Comparison of ENCODE assay signal across 24 cellular contexts in genomic region chr4:172369471-172369959, GRCh38.
DNase-seq lines count a peak whose midpoint lies in the region; ATAC-seq, FAIRE-seq and TF ChIP-seq lines count a peak whose summit lies in the region.
"Had no signal": no experiment of that assay in that cellular context is flagged by ENCODE, and none has a peak within 500 bp of the region (broad histone marks: within the 10 kb centered on the region; RNA-seq: fewer than 3 reads in every experiment).

No MANE protein-coding gene starts in this region.

- DNase-seq in right cardiac atrium (peak in 2 of 3 donors; percentile 42 to 45), Right ventricle myocardium superior (no peak), kidney (peak; percentile 75), upper lobe of right lung (no peak), esophagus muscularis mucosa (ENCODE audit: extremely low spot score) (no peak)
- DNase-seq in activated effector memory CD4-positive, alpha-beta T cell treated with Interleukin-2 at 50 U/mL for 16 hours = no peak
- no peak for DNase-seq in activated naive CD8-positive, alpha-beta T cell treated with anti-CD3 and anti-CD28 coated beads for 36 hours
- DNase-seq: 8988T; ACHN; AML-193; C1 segment of cervical spinal cord; Calu3; CD4-positive, alpha-beta memory T cell; COR-L47; DMS53; DMS79 treated with DMSO at 0.1 percent for 48 hours; GF-D8; GOT3; HFFc6 had no signal

- no peaks in the 10 kb centered on the region for H3K27me3 ChIP-seq in right cardiac atrium (ENCODE audit: control insufficient read depth, insufficient read depth)
- H3K27me3 ChIP-seq in upper lobe of right lung = no peaks in the 10 kb centered on the region
- H3K27me3 ChIP-seq in esophagus muscularis mucosa = no peaks in the 10 kb centered on the region

- H3K9ac ChIP-seq in kidney (ENCODE audit: low read length in 2 of 2) = no peak overlapping the region

- no peaks in the 10 kb centered on the region for H3K4me1 Mint-ChIP-seq in activated naive CD8-positive, alpha-beta T cell treated with anti-CD3 and anti-CD28 coated beads for 36 hours
- H3K4me1 Mint-ChIP-seq: CD4-positive, alpha-beta memory T cell had no signal

- no peak for TF ChIP-seq POLR2A in esophagus muscularis mucosa (IDR thresholded peaks at IDR 0.05; ENCODE audit: low read depth)

- 88% methylated on average over 25 of the region's 25 CpGs for WGBS in right cardiac atrium
- WGBS in esophagus muscularis mucosa = 87% methylated on average over 19 of the region's 25 CpGs

- H3K27ac Mint-ChIP-seq in activated naive CD8-positive, alpha-beta T cell treated with anti-CD3 and anti-CD28 coated beads for 36 hours = no peak overlapping the region
- H3K27ac Mint-ChIP-seq: CD4-positive, alpha-beta memory T cell; HFFc6 had no signal

- H3K9me3 ChIP-seq in right cardiac atrium (ENCODE audit: control insufficient read depth, low read length) (no peaks in the 10 kb centered on the region), kidney (ENCODE audit: control insufficient read depth in 1 of 2, low read length in 2 of 2) (no peaks in the 10 kb centered on the region), upper lobe of right lung (no peaks in the 10 kb centered on the region), esophagus muscularis mucosa (peaks cover 0 to 16% (median 9%) of the 10 kb centered on the region in 4 donors)
- H3K9me3 ChIP-seq: A549, HAP-1 had no signal

- no peaks in the 10 kb centered on the region for H3K27me3 Mint-ChIP-seq in activated naive CD8-positive, alpha-beta T cell treated with anti-CD3 and anti-CD28 coated beads for 36 hours
- H3K27me3 Mint-ChIP-seq: CD4-positive, alpha-beta memory T cell had no signal

- H3K36me3 ChIP-seq in kidney (ENCODE audit: control insufficient read depth in 1 of 2, insufficient read depth in 2 of 2, low read length in 2 of 2) (no peaks in the 10 kb centered on the region), upper lobe of right lung (no peaks in the 10 kb centered on the region), esophagus muscularis mucosa (no peaks in the 10 kb centered on the region)
- H3K36me3 ChIP-seq: HAP-1 had no signal

- H3K4me3 Mint-ChIP-seq in activated naive CD8-positive, alpha-beta T cell treated with anti-CD3 and anti-CD28 coated beads for 36 hours = no peak overlapping the region
- H3K4me3 Mint-ChIP-seq: CD4-positive, alpha-beta memory T cell; HFFc6 had no signal

- H3K27ac ChIP-seq in right cardiac atrium (ENCODE audit: low read length) (no peak overlapping the region), kidney (ENCODE audit: low read depth in 2 of 2, low read length in 2 of 2) (no peak overlapping the region), upper lobe of right lung (no peak overlapping the region), esophagus muscularis mucosa (replicated peaks in 1 of 4) (no peak overlapping the region)
- H3K27ac ChIP-seq: A549 had no signal

- no peaks in the 10 kb centered on the region for H3K9me3 Mint-ChIP-seq in activated naive CD8-positive, alpha-beta T cell treated with anti-CD3 and anti-CD28 coated beads for 36 hours

- FAIRE-seq in kidney (lab: Jason Lieb, UNC) = no peak
- FAIRE-seq: A549, GM12891, GM18507, H54 had no signal

- no peaks in the 10 kb centered on the region for H3K36me3 Mint-ChIP-seq in activated naive CD8-positive, alpha-beta T cell treated with anti-CD3 and anti-CD28 coated beads for 36 hours
- H3K36me3 Mint-ChIP-seq: CD4-positive, alpha-beta memory T cell had no signal

- intact Hi-C loops in right cardiac atrium (cut with DNase I) (no loop called here), Right ventricle myocardium superior (cut with DNase I) (no loop called here), kidney (cut with DNase I) (no loop called here), upper lobe of right lung (cut with DNase I) (no loop called here), esophagus muscularis mucosa (cut with DNase I) (no loop called here)

- ATAC-seq in right cardiac atrium (no peak), Right ventricle myocardium superior (ENCODE audit: poor library complexity) (no peak), upper lobe of right lung (peak; percentile 41)
- ATAC-seq: A549 had no signal

- H3K4me3 ChIP-seq in right cardiac atrium (ENCODE audit: low read length) (no peak overlapping the region), kidney (ENCODE audit: low read length in 2 of 2) (no peak overlapping the region), upper lobe of right lung (no peak overlapping the region), esophagus muscularis mucosa (no peak overlapping the region)
- H3K4me3 ChIP-seq: A549, HAP-1 had no signal

- no peak for TF ChIP-seq EP300 in esophagus muscularis mucosa (IDR thresholded peaks at IDR 0.05)

- H3K4me1 ChIP-seq in right cardiac atrium (ENCODE audit: control insufficient read depth, insufficient read depth, low read length) = no peaks in the 10 kb centered on the region
- no peaks in the 10 kb centered on the region for H3K4me1 ChIP-seq in kidney (ENCODE audit: control insufficient read depth in 1 of 2, insufficient read depth in 1 of 2, low read depth in 1 of 2, low read length in 2 of 2)
- no peaks in the 10 kb centered on the region for H3K4me1 ChIP-seq in upper lobe of right lung
- H3K4me1 ChIP-seq in esophagus muscularis mucosa = no peaks in the 10 kb centered on the region
- H3K4me1 ChIP-seq: A549, HAP-1 had no signal

- TF ChIP-seq CTCF in kidney (IDR thresholded peaks at IDR 0.05; ENCODE audit: borderline replicate concordance, extremely low read depth, insufficient read depth) = no peak
- TF ChIP-seq CTCF in upper lobe of right lung (IDR thresholded peaks at IDR 0.05) = no peak
- TF ChIP-seq CTCF in esophagus muscularis mucosa (IDR thresholded peaks at IDR 0.05) = no peak

Comparison
In these comparisons a context has a peak if more than half of its experiments do, and no peak if none do; other contexts are left out.
1. DNase-seq: peak in right cardiac atrium (2 of 3) and kidney (single experiment); none in Right ventricle myocardium superior (single experiment), upper lobe of right lung (single experiment), esophagus muscularis mucosa (single experiment), activated effector memory CD4-positive, alpha-beta T cell treated with Interleukin-2 at 50 U/mL for 16 hours (single experiment) and activated naive CD8-positive, alpha-beta T cell treated with anti-CD3 and anti-CD28 coated beads for 36 hours (single experiment).